Comparison of ENCODE assay signal across 18 cellular contexts in genomic region chr22:27420186-27420816, GRCh38.
DNase-seq lines count a peak whose midpoint lies in the region; ATAC-seq and TF ChIP-seq lines count a peak whose summit lies in the region.
"Had no signal": no experiment of that assay in that cellular context is flagged by ENCODE, and none has a peak within 500 bp of the region (broad histone marks: within the 10 kb centered on the region; RNA-seq: fewer than 3 reads in every experiment).

No MANE protein-coding gene starts in this region.

- H3K4me1 ChIP-seq in ACC112 (ENCODE audit: control insufficient read depth, insufficient read depth, low read length, unreplicated experiment) (peaks cover 28% of the 10 kb centered on the region), heart right ventricle (peaks cover 14 to 31% (median 18%) of the 10 kb centered on the region in 9 donors), rectal smooth muscle tissue (ENCODE audit: control insufficient read depth, insufficient read depth, low read length) (peaks cover 9% of the 10 kb centered on the region)
- H3K4me1 ChIP-seq: Caco-2 had no signal

- CTCF ChIA-PET in MCF 10A (lab: Yijun Ruan, JAX): interaction anchor here (0.5 to 6.9 kb wide), 6 partner anchors 10 to 243 kb away, joined by 3 to 48 read pairs (median 6); no protein-coding TSS in a partner anchor

- no TSS peak for BruUV-seq in MCF 10A (replicated peaks; lab: Mats Ljungman, UMichigan)

- H3K9ac ChIP-seq in rectal smooth muscle tissue (ENCODE audit: low read length): no peak overlapping the region

- H3K4me3 ChIP-seq in ACC112 (ENCODE audit: low read depth, low read length): no peak overlapping the region
- no peak overlapping the region for H3K4me3 ChIP-seq in heart right ventricle
- H3K4me3 ChIP-seq in rectal smooth muscle tissue (ENCODE audit: low read length): no peak overlapping the region
- H3K4me3 ChIP-seq: cardiac muscle cell had no signal

- peaks cover 0 to 4% (median 0%) of the 10 kb centered on the region in 11 donors for H3K9me3 ChIP-seq in heart right ventricle
- H3K9me3 ChIP-seq: Caco-2 had no signal

- peak overlapping the region; percentile 90 for H3K27ac Mint-ChIP-seq in MCF 10A (ENCODE audit: low read depth, unreplicated experiment)
- H3K27ac Mint-ChIP-seq: activated T-helper 17 cell treated with anti-CD3 and anti-CD28 coated beads, Interleukin-2, amount 50 U/mL, for 72 hours; stimulated activated naive B cell treated with anti-CD40 and anti-IgM and Interleukin-4, amounts not matched to agents 10 μg/mL and 1 μg/mL and 100 μg/mL, for 72 hours; T-helper 2 cell treated with Interferon-gamma antibody and Interleukin-4, amounts not matched to agents 5 μg/mL and 100 μg/mL, for 36 hours had no signal

- H3K27me3 Mint-ChIP-seq in MCF 10A (ENCODE audit: insufficient read depth, unreplicated experiment): no peaks in the 10 kb centered on the region

- H3K27ac ChIP-seq in ACC112 (ENCODE audit: low read depth, low read length): peak overlapping the region; percentile 14; the same call in 1 of the 2 replicates
- peak overlapping the region in 9 of 10 donors; percentile 28 to 83 (median 69) for H3K27ac ChIP-seq in heart right ventricle
- H3K27ac ChIP-seq in rectal smooth muscle tissue (ENCODE audit: low read depth, low read length): peak overlapping the region; percentile 7
- H3K27ac ChIP-seq: cardiac muscle cell had no signal

- H3K4me1 Mint-ChIP-seq in MCF 10A (ENCODE audit: insufficient read depth, unreplicated experiment): peaks cover 48% of the 10 kb centered on the region
- H3K4me1 Mint-ChIP-seq: activated T-helper 17 cell treated with anti-CD3 and anti-CD28 coated beads, Interleukin-2, amount 50 U/mL, for 72 hours; stimulated activated naive B cell treated with anti-CD40 and anti-IgM and Interleukin-4, amounts not matched to agents 10 μg/mL and 1 μg/mL and 100 μg/mL, for 72 hours had no signal

- no peaks in the 10 kb centered on the region for H3K79me2 ChIP-seq in ACC112 (ENCODE audit: control insufficient read depth, insufficient read depth, low read length, unreplicated experiment)

- POLR2A ChIA-PET in MCF 10A (lab: Yijun Ruan, JAX): interaction anchor here (0.6 to 4.4 kb wide), 10 partner anchors 10 to 328 kb away, joined by 3 to 63 read pairs (median 4); no protein-coding TSS in a partner anchor

- no peaks in the 10 kb centered on the region for H3K9me3 Mint-ChIP-seq in MCF 10A (ENCODE audit: unreplicated experiment)
- H3K9me3 Mint-ChIP-seq: T-helper 2 cell treated with Interferon-gamma antibody and Interleukin-4, amounts not matched to agents 5 μg/mL and 100 μg/mL, for 36 hours had no signal

- H2AFZ ChIP-seq in ACC112 (ENCODE audit: low read length, unreplicated experiment): no peak overlapping the region

- peaks cover 18% of the 10 kb centered on the region for H3K36me3 Mint-ChIP-seq in MCF 10A (ENCODE audit: insufficient read depth, unreplicated experiment)
- H3K36me3 Mint-ChIP-seq: stimulated activated naive B cell treated with anti-CD40 and anti-IgM and Interleukin-4, amounts not matched to agents 10 μg/mL and 1 μg/mL and 100 μg/mL, for 72 hours had no signal

- H3K36me3 ChIP-seq in ACC112 (ENCODE audit: insufficient read depth, low read length) (no peaks in the 10 kb centered on the region), heart right ventricle (no peaks in the 10 kb centered on the region), rectal smooth muscle tissue (ENCODE audit: control insufficient read depth, insufficient read depth, low read length) (no peaks in the 10 kb centered on the region)
- H3K36me3 ChIP-seq: cardiac muscle cell had no signal

- H3K4me3 Mint-ChIP-seq in MCF 10A (ENCODE audit: unreplicated experiment): peak overlapping the region; percentile 65
- H3K4me3 Mint-ChIP-seq: activated T-helper 17 cell treated with anti-CD3 and anti-CD28 coated beads, Interleukin-2, amount 50 U/mL, for 72 hours; stimulated activated naive B cell treated with anti-CD40 and anti-IgM and Interleukin-4, amounts not matched to agents 10 μg/mL and 1 μg/mL and 100 μg/mL, for 72 hours; T-helper 2 cell treated with Interferon-gamma antibody and Interleukin-4, amounts not matched to agents 5 μg/mL and 100 μg/mL, for 36 hours had no signal

- 63 to 66% methylated on average over 6 of the region's 6 CpGs for WGBS in heart right ventricle, 2 donors

- H3K27me3 ChIP-seq in ACC112 (ENCODE audit: insufficient read depth, low read length): no peaks in the 10 kb centered on the region
- peaks cover 0 to 16% (median 11%) of the 10 kb centered on the region in 7 donors for H3K27me3 ChIP-seq in heart right ventricle
- no peaks in the 10 kb centered on the region for H3K27me3 ChIP-seq in rectal smooth muscle tissue (ENCODE audit: control insufficient read depth, insufficient read depth, low read length)
- H3K27me3 ChIP-seq: cardiac muscle cell had no signal

- DNase-seq in MCF 10A (ENCODE audit: unreplicated experiment): no peak
- peak in 1 of 2 donors; percentile 36 for DNase-seq in heart right ventricle
- DNase-seq in NK-92 treated with Interleukin-12 subunit alpha and Interleukin-12 subunit beta, amount 100 ng/mL, for 24 hours (lab: John Stamatoyannopoulos, UW): no peak
- no peak for DNase-seq in NCI-H1092 treated with DMSO at 0.1 percent for 48 hours (lab: John Stamatoyannopoulos, UW)
- DNase-seq: Caco-2; GDM1; KG1; NCI-H1694; NCI-H526; stimulated activated CD4-positive, alpha-beta T cell treated with anti-CD3 and anti-CD28 coated beads, Interleukin-4, amount 100 ng/mL, for 24 hours; stimulated activated naive B cell treated with anti-CD40 and anti-IgM and Interleukin-4, amounts not matched to agents 10 μg/mL and 1 μg/mL and 100 μg/mL, for 72 hours had no signal

- intact Hi-C loops in MCF 10A (cut with micrococcal nuclease): loop anchor here (2.0 to 5.0 kb wide), 2 partner anchors 36 to 57 kb away; no protein-coding TSS in a partner anchor
- intact Hi-C loops in heart right ventricle (cut with DNase I): loop anchor here in 1 of 10 donors (10.0 kb wide), 1 partner anchor 164 kb away; no protein-coding TSS in a partner anchor

- TF ChIP-seq CTCF in MCF 10A (IDR thresholded peaks at IDR 0.05; ENCODE audit: unreplicated experiment): no peak
- TF ChIP-seq CTCF in heart right ventricle (IDR thresholded peaks at IDR 0.05): no peak

- ATAC-seq in heart right ventricle (peak in 6 of 8 donors; percentile 20 to 57 (median 38)), GM19455 (IDR thresholded peaks at IDR 0.05; ENCODE audit: unreplicated experiment) (no peak), GM18907 (IDR thresholded peaks at IDR 0.05; ENCODE audit: unreplicated experiment) (no peak)
- ATAC-seq: activated T-helper 17 cell treated with anti-CD3 and anti-CD28 coated beads, Interleukin-2, amount 50 U/mL, for 72 hours; stimulated activated naive B cell treated with anti-CD40 and anti-IgM and Interleukin-4, amounts not matched to agents 10 μg/mL and 1 μg/mL and 100 μg/mL, for 72 hours had no signal

Comparison
In these comparisons a context has a peak if more than half of its experiments do, and no peak if none do; other contexts are left out.
1. H3K27ac ChIP-seq: peak in every context shown above with its lines; median percentile 69 in heart right ventricle; 14 in ACC112; 7 in rectal smooth muscle tissue.
2. ATAC-seq: peak in heart right ventricle (6 of 8); none in GM19455 (single experiment) and GM18907 (single experiment).